ENCODE assay signal across 9 cellular contexts in genomic region chr5:116454417-116454927, GRCh38.
A peak's percentile ranks its signal among the peaks of the same experiment; 100 is the strongest.
DNase-seq lines count a peak whose midpoint lies in the region; ATAC-seq and TF ChIP-seq lines count a peak whose summit lies in the region.
"Had no signal": no experiment of that assay in that cellular context is flagged by ENCODE, and none has a peak within 500 bp of the region (broad histone marks: within the 10 kb centered on the region; RNA-seq: fewer than 3 reads in every experiment).

No MANE protein-coding gene starts in this region.

- H3K4me1 ChIP-seq in right cardiac atrium (ENCODE audit: control insufficient read depth, insufficient read depth, low read length) (peaks cover 5% of the 10 kb centered on the region), spleen (peaks cover 0 to 17% (median 4%) of the 10 kb centered on the region in 6 donors)

- TF ChIP-seq POLR2A in spleen (IDR thresholded peaks at IDR 0.05): no peak

- CTCF ChIA-PET in BJ (lab: Yijun Ruan, JAX): no interaction called here

- POLR2A ChIA-PET in BJ (lab: Charles Lee): no interaction called here

- H3K27me3 ChIP-seq in BJ (ENCODE audit: control insufficient read depth, insufficient read depth, low read length): peaks cover 7% of the 10 kb centered on the region
- no peaks in the 10 kb centered on the region for H3K27me3 ChIP-seq in right cardiac atrium (ENCODE audit: control insufficient read depth, insufficient read depth)
- no peaks in the 10 kb centered on the region for H3K27me3 ChIP-seq in spleen (replicated peaks in 1 of 7)

- H3K36me3 ChIP-seq in BJ (ENCODE audit: control insufficient read depth, insufficient read depth, low read length): no peaks in the 10 kb centered on the region
- H3K36me3 ChIP-seq in spleen: peaks cover 0 to 25% (median 2%) of the 10 kb centered on the region in 6 donors

- peak; percentile 99 for ATAC-seq in GM19372 (IDR thresholded peaks at IDR 0.05; ENCODE audit: low read depth, unreplicated experiment)
- ATAC-seq in HG03159 (IDR thresholded peaks at IDR 0.05; ENCODE audit: unreplicated experiment): peak; percentile 99
- ATAC-seq in right cardiac atrium: peak; percentile 83 to 91

- no peak overlapping the region for H3K27ac ChIP-seq in right cardiac atrium (ENCODE audit: low read length)
- H3K27ac ChIP-seq in spleen: no peak overlapping the region
- H3K27ac ChIP-seq: epithelial cell of prostate had no signal

- DNase-seq in BJ (ENCODE audit: low read depth) (peak; percentile 79), SW480 (ENCODE audit: low spot score) (peak; percentile 49), right cardiac atrium (peak in 1 of 3 donors; percentile 62), spleen (no peak), NCI-H1048 (lab: John Stamatoyannopoulos, UW) (no peak), NCI-H187 (lab: John Stamatoyannopoulos, UW) (no peak)

- H3K4me3 ChIP-seq in BJ (ENCODE audit: low read depth, low read length) (0 out of 2 replicates have a peak overlapping the region, but pooled peaks have one; percentile 5), right cardiac atrium (ENCODE audit: low read length) (no peak overlapping the region), spleen (no peak overlapping the region)

- H3K9me3 ChIP-seq in right cardiac atrium (ENCODE audit: control insufficient read depth, low read length) (no peaks in the 10 kb centered on the region), spleen (no peaks in the 10 kb centered on the region)

- WGBS in right cardiac atrium: 20% methylated on average over 9 of the region's 9 CpGs
- WGBS in spleen, 5 donors: 12 to 31% (median 23%) methylated on average over 9 of the region's 9 CpGs

- intact Hi-C loops in right cardiac atrium (cut with DNase I) (no loop called here), spleen (cut with DNase I; ENCODE audit: low total_unique reads) (no loop called here)

- TF ChIP-seq CTCF in BJ (IDR thresholded peaks at IDR 0.05; ENCODE audit: insufficient read depth, low read depth, low read length) (no peak), spleen (IDR thresholded peaks at IDR 0.05 in 8 of 11, conservative IDR thresholded peaks at IDR 0.05 in 3 of 11) (no peak)

Comparison
In these comparisons a context has a peak if more than half of its experiments do, and no peak if none do; other contexts are left out.
1. DNase-seq: peak in BJ (single experiment) and SW480 (single experiment); none in spleen (single experiment), NCI-H1048 (single experiment) and NCI-H187 (0 of 2).
2. Peak in every context shown above with its lines, with median percentiles within 50 percentile points of each other: ATAC-seq.